Comparison of ENCODE assay signal across 29 cellular contexts in genomic region chr15:97061392-97061791, GRCh38.
"Had no signal": no experiment of that assay in that cellular context is flagged by ENCODE, and none has a peak within 500 bp of the region (broad histone marks: within the 10 kb centered on the region; RNA-seq: fewer than 3 reads in every experiment).

No MANE protein-coding gene starts in this region.

- H3K27ac Mint-ChIP-seq: activated CD4-positive, alpha-beta memory T cell treated with anti-CD3 and anti-CD28 coated beads, Interleukin-2, amount 10 ng/mL, durations not matched to agents 7 days and 5 days; activated CD4-positive, alpha-beta T cell treated with anti-CD3 and anti-CD28 coated beads, Interleukin-2, amount 10 ng/mL, durations not matched to agents 7 days and 5 days; activated naive CD4-positive, alpha-beta T cell treated with anti-CD3 and anti-CD28 coated beads, Interleukin-2, amount 10 ng/mL, durations not matched to agents 7 days and 5 days; activated naive CD4-positive, alpha-beta T cell treated with anti-CD3 and anti-CD28 coated beads, Interleukin-2, amount 50 U/mL, for 72 hours; activated naive CD8-positive, alpha-beta T cell treated with anti-CD3 and anti-CD28 coated beads, Interleukin-2, amount 10 ng/mL, durations not matched to agents 7 days and 5 days; activated T-cell treated with anti-CD3 and anti-CD28 coated beads, Interleukin-2, amount 50 U/mL, for 24 hours; activated T-cell treated with anti-CD3 and anti-CD28 coated beads, Interleukin-2, amount 50 U/mL, for 72 hours had no signal

- H3K36me3 ChIP-seq: ascending aorta, colonic mucosa, esophagus squamous epithelium, gastroesophageal sphincter, heart right ventricle had no signal

- H3K27ac ChIP-seq: ascending aorta, colonic mucosa, epithelial cell of prostate, esophagus squamous epithelium, gastroesophageal sphincter, heart right ventricle had no signal

- H3K9me3 Mint-ChIP-seq: activated CD4-positive, alpha-beta T cell treated with anti-CD3 and anti-CD28 coated beads, Interleukin-2, amount 10 ng/mL, durations not matched to agents 7 days and 5 days; activated T-cell treated with anti-CD3 and anti-CD28 coated beads, Interleukin-2, amount 50 U/mL, for 24 hours had no signal

- H3K9me3 ChIP-seq: ascending aorta, colonic mucosa, esophagus squamous epithelium, gastroesophageal sphincter, heart right ventricle had no signal

- H3K4me3 ChIP-seq: ascending aorta, colonic mucosa, esophagus squamous epithelium, gastroesophageal sphincter, heart right ventricle had no signal

- ATAC-seq: activated naive CD4-positive, alpha-beta T cell treated with anti-CD3 and anti-CD28 coated beads, Interleukin-2, amount 50 U/mL, for 72 hours; activated T-cell treated with anti-CD3 and anti-CD28 coated beads, Interleukin-2, amount 50 U/mL, for 72 hours; gastroesophageal sphincter; heart right ventricle had no signal

- H3K4me1 Mint-ChIP-seq: activated CD4-positive, alpha-beta memory T cell treated with anti-CD3 and anti-CD28 coated beads, Interleukin-2, amount 10 ng/mL, durations not matched to agents 7 days and 5 days; activated CD4-positive, alpha-beta T cell treated with anti-CD3 and anti-CD28 coated beads, Interleukin-2, amount 10 ng/mL, durations not matched to agents 7 days and 5 days; activated naive CD4-positive, alpha-beta T cell treated with anti-CD3 and anti-CD28 coated beads, Interleukin-2, amount 10 ng/mL, durations not matched to agents 7 days and 5 days; activated naive CD8-positive, alpha-beta T cell treated with anti-CD3 and anti-CD28 coated beads, Interleukin-2, amount 10 ng/mL, durations not matched to agents 7 days and 5 days had no signal

- H3K27me3 Mint-ChIP-seq: activated CD4-positive, alpha-beta memory T cell treated with anti-CD3 and anti-CD28 coated beads, Interleukin-2, amount 10 ng/mL, durations not matched to agents 7 days and 5 days; activated CD4-positive, alpha-beta T cell treated with anti-CD3 and anti-CD28 coated beads, Interleukin-2, amount 10 ng/mL, durations not matched to agents 7 days and 5 days; activated naive CD4-positive, alpha-beta T cell treated with anti-CD3 and anti-CD28 coated beads, Interleukin-2, amount 10 ng/mL, durations not matched to agents 7 days and 5 days; activated naive CD8-positive, alpha-beta T cell treated with anti-CD3 and anti-CD28 coated beads, Interleukin-2, amount 10 ng/mL, durations not matched to agents 7 days and 5 days; activated T-cell treated with anti-CD3 and anti-CD28 coated beads, Interleukin-2, amount 50 U/mL, for 24 hours had no signal

- H3K27me3 ChIP-seq: ascending aorta, colonic mucosa, esophagus squamous epithelium, gastroesophageal sphincter, heart right ventricle had no signal

- FAIRE-seq: bronchial epithelial cell, endometrium, endothelial cell of umbilical vein had no signal

- H3K4me1 ChIP-seq: ascending aorta, colonic mucosa, esophagus squamous epithelium, gastroesophageal sphincter, heart right ventricle had no signal

- H3K4me3 Mint-ChIP-seq: activated CD4-positive, alpha-beta memory T cell treated with anti-CD3 and anti-CD28 coated beads, Interleukin-2, amount 10 ng/mL, durations not matched to agents 7 days and 5 days; activated CD4-positive, alpha-beta T cell treated with anti-CD3 and anti-CD28 coated beads, Interleukin-2, amount 10 ng/mL, durations not matched to agents 7 days and 5 days; activated naive CD4-positive, alpha-beta T cell treated with anti-CD3 and anti-CD28 coated beads, Interleukin-2, amount 10 ng/mL, durations not matched to agents 7 days and 5 days; activated naive CD8-positive, alpha-beta T cell treated with anti-CD3 and anti-CD28 coated beads, Interleukin-2, amount 10 ng/mL, durations not matched to agents 7 days and 5 days; activated T-cell treated with anti-CD3 and anti-CD28 coated beads, Interleukin-2, amount 50 U/mL, for 24 hours; activated T-cell treated with anti-CD3 and anti-CD28 coated beads, Interleukin-2, amount 50 U/mL, for 72 hours had no signal

- H3K36me3 Mint-ChIP-seq: activated naive CD4-positive, alpha-beta T cell treated with anti-CD3 and anti-CD28 coated beads, Interleukin-2, amount 10 ng/mL, durations not matched to agents 7 days and 5 days; activated naive CD4-positive, alpha-beta T cell treated with anti-CD3 and anti-CD28 coated beads, Interleukin-2, amount 50 U/mL, for 72 hours; activated naive CD8-positive, alpha-beta T cell treated with anti-CD3 and anti-CD28 coated beads, Interleukin-2, amount 10 ng/mL, durations not matched to agents 7 days and 5 days; brain had no signal

- DNase-seq: activated CD4-positive, alpha-beta memory T cell treated with anti-CD3 and anti-CD28 coated beads, Interleukin-2, amount 10 ng/mL, durations not matched to agents 7 days and 5 days; activated CD4-positive, alpha-beta T cell treated with anti-CD3 and anti-CD28 coated beads for 1 hour; activated CD4-positive, alpha-beta T cell treated with anti-CD3 and anti-CD28 coated beads for 4 hours; activated CD4-positive, alpha-beta T cell treated with anti-CD3 and anti-CD28 coated beads, Interleukin-2, amount 10 ng/mL, durations not matched to agents 7 days and 5 days; activated CD4-positive, alpha-beta T cell treated with anti-CD3 and anti-CD28 coated beads, Interleukin-2, amount 50 U/mL, for 4 hours; activated CD8-positive, alpha-beta memory T cell treated with anti-CD3 and anti-CD28 coated beads, Interleukin-2, amount 50 U/mL, for 48 hours; activated gamma-delta T cell; activated naive CD4-positive, alpha-beta T cell; activated naive CD4-positive, alpha-beta T cell treated with anti-CD3 and anti-CD28 coated beads, Interleukin-2, amount 10 ng/mL, durations not matched to agents 7 days and 5 days; activated naive CD8-positive, alpha-beta T cell treated with anti-CD3 and anti-CD28 coated beads, Interleukin-2, amount 10 ng/mL, durations not matched to agents 7 days and 5 days; activated T-cell treated with anti-CD3 and anti-CD28 coated beads for 4 hours; activated T-cell treated with anti-CD3 and anti-CD28 coated beads, Interleukin-2, amount 50 U/mL, for 24 hours; activated T-cell treated with anti-CD3 and anti-CD28 coated beads, Interleukin-2, amount 50 U/mL, for 72 hours; central memory CD4-positive, alpha-beta T cell; cerebellar nuclear complex; colonic mucosa; effector CD8-positive, alpha-beta T cell; esophagus squamous epithelium; foreskin melanocyte; heart right ventricle; T-helper 2 cell had no signal
